In the genomic region with DNA sequence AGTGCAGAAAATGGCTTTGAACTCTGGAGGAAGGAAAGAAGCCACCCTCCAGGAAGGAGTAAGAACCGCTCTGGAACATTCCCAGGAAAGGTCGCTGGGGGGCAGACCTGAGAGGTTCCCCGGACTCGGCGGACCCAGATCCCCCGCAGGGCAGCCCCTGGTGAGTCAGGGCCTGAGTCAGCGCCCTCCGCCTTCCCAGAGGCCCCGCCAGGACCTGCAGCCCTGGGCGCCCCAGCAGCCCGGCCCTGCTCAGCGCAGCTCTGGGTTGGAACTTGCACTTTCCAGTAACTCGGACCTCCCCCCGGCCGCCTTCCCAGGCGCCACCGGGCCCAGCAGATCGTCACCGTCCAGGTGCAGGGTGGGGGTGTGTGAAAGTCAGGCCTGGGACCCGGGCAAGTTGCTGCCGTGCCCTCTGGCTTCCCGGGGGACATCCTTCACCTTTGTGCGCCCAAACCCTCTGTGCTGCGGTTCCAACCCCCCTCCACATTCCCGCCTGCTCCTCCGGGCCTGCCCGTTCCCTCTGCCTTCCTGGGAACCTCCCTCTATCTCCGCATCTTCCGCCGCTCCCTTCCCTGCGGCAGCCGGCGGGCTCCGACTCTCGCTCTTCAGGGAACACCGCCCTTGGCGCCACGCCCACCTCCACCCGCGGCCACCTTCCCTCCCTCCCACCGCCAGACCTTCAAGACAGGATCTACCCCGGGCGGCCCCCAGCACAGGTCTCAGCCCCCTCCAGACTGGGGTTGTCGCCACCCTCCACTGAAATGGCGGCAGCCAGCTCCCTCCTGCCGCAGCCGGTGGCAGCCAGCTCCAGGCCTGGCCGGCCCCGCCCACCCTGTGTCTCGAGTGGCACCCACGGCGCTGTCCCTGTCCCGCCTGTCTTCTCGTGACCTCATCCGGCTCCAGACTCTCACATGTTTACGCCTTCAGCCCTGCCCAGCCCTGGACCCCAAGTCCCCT, we compare ENCODE assay signal across 1 cellular context.
TF ChIP-seq lines count a peak whose summit lies in the region.

No MANE protein-coding gene starts in this region.

TF ChIP-seq in HepG2, 621 proteins besides CTCF, POLR2A, EP300 and RAD21 (continued from another document and continues in another):
- TF ChIP-seq, protein P1, sequence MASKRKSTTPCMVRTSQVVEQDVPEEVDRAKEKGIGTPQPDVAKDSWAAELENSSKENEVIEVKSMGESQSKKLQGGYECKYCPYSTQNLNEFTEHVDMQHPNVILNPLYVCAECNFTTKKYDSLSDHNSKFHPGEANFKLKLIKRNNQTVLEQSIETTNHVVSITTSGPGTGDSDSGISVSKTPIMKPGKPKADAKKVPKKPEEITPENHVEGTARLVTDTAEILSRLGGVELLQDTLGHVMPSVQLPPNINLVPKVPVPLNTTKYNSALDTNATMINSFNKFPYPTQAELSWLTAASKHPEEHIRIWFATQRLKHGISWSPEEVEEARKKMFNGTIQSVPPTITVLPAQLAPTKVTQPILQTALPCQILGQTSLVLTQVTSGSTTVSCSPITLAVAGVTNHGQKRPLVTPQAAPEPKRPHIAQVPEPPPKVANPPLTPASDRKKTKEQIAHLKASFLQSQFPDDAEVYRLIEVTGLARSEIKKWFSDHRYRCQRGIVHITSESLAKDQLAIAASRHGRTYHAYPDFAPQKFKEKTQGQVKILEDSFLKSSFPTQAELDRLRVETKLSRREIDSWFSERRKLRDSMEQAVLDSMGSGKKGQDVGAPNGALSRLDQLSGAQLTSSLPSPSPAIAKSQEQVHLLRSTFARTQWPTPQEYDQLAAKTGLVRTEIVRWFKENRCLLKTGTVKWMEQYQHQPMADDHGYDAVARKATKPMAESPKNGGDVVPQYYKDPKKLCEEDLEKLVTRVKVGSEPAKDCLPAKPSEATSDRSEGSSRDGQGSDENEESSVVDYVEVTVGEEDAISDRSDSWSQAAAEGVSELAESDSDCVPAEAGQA (IDR thresholded peaks at IDR 0.05; ENCODE audit: low read depth) = peak; percentile 49
- TF ChIP-seq, protein P1 (CRISPR knock-in tag; IDR thresholded peaks at IDR 0.05; ENCODE audit: borderline replicate concordance) = no peak
- TF ChIP-seq MEIS2 (CRISPR knock-in tag; IDR thresholded peaks at IDR 0.05) (no peak), ZNF737 (CRISPR knock-in tag; IDR thresholded peaks at IDR 0.05; ENCODE audit: borderline replicate concordance) (no peak), IRF2 (CRISPR knock-in tag; IDR thresholded peaks at IDR 0.05) (peak; percentile 62; the same call in 1 of the 2 replicates), KDM4B (CRISPR knock-in tag; IDR thresholded peaks at IDR 0.05) (no peak), SP4 (CRISPR knock-in tag; IDR thresholded peaks at IDR 0.05) (peak; percentile 73), BORCS8-MEF2B (CRISPR knock-in tag; IDR thresholded peaks at IDR 0.05) (no peak), CENPX (CRISPR knock-in tag; IDR thresholded peaks at IDR 0.05) (no peak), ZNF776 (CRISPR knock-in tag; IDR thresholded peaks at IDR 0.05) (peak; percentile 72; the same call in 1 of the 2 replicates), ZNF160 (CRISPR knock-in tag; IDR thresholded peaks at IDR 0.05) (no peak), ZNF562 (CRISPR knock-in tag; IDR thresholded peaks at IDR 0.05; ENCODE audit: borderline replicate concordance) (no peak), SIN3A (IDR thresholded peaks at IDR 0.05; ENCODE audit: borderline replicate concordance, low read depth, low read length) (no peak)
- TF ChIP-seq, protein P2, sequence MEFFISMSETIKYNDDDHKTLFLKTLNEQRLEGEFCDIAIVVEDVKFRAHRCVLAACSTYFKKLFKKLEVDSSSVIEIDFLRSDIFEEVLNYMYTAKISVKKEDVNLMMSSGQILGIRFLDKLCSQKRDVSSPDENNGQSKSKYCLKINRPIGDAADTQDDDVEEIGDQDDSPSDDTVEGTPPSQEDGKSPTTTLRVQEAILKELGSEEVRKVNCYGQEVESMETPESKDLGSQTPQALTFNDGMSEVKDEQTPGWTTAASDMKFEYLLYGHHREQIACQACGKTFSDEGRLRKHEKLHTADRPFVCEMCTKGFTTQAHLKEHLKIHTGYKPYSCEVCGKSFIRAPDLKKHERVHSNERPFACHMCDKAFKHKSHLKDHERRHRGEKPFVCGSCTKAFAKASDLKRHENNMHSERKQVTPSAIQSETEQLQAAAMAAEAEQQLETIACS (CRISPR knock-in tag; IDR thresholded peaks at IDR 0.05) = no peak; the same call in 1 of the 2 replicates
- TF ChIP-seq, protein P3, sequence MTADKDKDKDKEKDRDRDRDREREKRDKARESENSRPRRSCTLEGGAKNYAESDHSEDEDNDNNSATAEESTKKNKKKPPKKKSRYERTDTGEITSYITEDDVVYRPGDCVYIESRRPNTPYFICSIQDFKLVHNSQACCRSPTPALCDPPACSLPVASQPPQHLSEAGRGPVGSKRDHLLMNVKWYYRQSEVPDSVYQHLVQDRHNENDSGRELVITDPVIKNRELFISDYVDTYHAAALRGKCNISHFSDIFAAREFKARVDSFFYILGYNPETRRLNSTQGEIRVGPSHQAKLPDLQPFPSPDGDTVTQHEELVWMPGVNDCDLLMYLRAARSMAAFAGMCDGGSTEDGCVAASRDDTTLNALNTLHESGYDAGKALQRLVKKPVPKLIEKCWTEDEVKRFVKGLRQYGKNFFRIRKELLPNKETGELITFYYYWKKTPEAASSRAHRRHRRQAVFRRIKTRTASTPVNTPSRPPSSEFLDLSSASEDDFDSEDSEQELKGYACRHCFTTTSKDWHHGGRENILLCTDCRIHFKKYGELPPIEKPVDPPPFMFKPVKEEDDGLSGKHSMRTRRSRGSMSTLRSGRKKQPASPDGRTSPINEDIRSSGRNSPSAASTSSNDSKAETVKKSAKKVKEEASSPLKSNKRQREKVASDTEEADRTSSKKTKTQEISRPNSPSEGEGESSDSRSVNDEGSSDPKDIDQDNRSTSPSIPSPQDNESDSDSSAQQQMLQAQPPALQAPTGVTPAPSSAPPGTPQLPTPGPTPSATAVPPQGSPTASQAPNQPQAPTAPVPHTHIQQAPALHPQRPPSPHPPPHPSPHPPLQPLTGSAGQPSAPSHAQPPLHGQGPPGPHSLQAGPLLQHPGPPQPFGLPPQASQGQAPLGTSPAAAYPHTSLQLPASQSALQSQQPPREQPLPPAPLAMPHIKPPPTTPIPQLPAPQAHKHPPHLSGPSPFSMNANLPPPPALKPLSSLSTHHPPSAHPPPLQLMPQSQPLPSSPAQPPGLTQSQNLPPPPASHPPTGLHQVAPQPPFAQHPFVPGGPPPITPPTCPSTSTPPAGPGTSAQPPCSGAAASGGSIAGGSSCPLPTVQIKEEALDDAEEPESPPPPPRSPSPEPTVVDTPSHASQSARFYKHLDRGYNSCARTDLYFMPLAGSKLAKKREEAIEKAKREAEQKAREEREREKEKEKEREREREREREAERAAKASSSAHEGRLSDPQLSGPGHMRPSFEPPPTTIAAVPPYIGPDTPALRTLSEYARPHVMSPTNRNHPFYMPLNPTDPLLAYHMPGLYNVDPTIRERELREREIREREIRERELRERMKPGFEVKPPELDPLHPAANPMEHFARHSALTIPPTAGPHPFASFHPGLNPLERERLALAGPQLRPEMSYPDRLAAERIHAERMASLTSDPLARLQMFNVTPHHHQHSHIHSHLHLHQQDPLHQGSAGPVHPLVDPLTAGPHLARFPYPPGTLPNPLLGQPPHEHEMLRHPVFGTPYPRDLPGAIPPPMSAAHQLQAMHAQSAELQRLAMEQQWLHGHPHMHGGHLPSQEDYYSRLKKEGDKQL (CRISPR knock-in tag; IDR thresholded peaks at IDR 0.05; ENCODE audit: low read depth) = no peak
- TF ChIP-seq, protein P4, sequence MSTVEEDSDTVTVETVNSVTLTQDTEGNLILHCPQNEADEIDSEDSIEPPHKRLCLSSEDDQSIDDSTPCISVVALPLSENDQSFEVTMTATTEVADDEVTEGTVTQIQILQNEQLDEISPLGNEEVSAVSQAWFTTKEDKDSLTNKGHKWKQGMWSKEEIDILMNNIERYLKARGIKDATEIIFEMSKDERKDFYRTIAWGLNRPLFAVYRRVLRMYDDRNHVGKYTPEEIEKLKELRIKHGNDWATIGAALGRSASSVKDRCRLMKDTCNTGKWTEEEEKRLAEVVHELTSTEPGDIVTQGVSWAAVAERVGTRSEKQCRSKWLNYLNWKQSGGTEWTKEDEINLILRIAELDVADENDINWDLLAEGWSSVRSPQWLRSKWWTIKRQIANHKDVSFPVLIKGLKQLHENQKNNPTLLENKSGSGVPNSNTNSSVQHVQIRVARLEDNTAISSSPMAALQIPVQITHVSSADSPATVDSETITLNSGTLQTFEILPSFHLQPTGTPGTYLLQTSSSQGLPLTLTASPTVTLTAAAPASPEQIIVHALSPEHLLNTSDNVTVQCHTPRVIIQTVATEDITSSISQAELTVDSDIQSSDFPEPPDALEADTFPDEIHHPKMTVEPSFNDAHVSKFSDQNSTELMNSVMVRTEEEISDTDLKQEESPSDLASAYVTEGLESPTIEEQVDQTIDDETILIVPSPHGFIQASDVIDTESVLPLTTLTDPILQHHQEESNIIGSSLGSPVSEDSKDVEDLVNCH (CRISPR knock-in tag; IDR thresholded peaks at IDR 0.05) = no peak
- TF ChIP-seq, protein P5, sequence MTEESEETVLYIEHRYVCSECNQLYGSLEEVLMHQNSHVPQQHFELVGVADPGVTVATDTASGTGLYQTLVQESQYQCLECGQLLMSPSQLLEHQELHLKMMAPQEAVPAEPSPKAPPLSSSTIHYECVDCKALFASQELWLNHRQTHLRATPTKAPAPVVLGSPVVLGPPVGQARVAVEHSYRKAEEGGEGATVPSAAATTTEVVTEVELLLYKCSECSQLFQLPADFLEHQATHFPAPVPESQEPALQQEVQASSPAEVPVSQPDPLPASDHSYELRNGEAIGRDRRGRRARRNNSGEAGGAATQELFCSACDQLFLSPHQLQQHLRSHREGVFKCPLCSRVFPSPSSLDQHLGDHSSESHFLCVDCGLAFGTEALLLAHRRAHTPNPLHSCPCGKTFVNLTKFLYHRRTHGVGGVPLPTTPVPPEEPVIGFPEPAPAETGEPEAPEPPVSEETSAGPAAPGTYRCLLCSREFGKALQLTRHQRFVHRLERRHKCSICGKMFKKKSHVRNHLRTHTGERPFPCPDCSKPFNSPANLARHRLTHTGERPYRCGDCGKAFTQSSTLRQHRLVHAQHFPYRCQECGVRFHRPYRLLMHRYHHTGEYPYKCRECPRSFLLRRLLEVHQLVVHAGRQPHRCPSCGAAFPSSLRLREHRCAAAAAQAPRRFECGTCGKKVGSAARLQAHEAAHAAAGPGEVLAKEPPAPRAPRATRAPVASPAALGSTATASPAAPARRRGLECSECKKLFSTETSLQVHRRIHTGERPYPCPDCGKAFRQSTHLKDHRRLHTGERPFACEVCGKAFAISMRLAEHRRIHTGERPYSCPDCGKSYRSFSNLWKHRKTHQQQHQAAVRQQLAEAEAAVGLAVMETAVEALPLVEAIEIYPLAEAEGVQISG (CRISPR knock-in tag; IDR thresholded peaks at IDR 0.05) = peak; percentile 87
- TF ChIP-seq, protein P6, sequence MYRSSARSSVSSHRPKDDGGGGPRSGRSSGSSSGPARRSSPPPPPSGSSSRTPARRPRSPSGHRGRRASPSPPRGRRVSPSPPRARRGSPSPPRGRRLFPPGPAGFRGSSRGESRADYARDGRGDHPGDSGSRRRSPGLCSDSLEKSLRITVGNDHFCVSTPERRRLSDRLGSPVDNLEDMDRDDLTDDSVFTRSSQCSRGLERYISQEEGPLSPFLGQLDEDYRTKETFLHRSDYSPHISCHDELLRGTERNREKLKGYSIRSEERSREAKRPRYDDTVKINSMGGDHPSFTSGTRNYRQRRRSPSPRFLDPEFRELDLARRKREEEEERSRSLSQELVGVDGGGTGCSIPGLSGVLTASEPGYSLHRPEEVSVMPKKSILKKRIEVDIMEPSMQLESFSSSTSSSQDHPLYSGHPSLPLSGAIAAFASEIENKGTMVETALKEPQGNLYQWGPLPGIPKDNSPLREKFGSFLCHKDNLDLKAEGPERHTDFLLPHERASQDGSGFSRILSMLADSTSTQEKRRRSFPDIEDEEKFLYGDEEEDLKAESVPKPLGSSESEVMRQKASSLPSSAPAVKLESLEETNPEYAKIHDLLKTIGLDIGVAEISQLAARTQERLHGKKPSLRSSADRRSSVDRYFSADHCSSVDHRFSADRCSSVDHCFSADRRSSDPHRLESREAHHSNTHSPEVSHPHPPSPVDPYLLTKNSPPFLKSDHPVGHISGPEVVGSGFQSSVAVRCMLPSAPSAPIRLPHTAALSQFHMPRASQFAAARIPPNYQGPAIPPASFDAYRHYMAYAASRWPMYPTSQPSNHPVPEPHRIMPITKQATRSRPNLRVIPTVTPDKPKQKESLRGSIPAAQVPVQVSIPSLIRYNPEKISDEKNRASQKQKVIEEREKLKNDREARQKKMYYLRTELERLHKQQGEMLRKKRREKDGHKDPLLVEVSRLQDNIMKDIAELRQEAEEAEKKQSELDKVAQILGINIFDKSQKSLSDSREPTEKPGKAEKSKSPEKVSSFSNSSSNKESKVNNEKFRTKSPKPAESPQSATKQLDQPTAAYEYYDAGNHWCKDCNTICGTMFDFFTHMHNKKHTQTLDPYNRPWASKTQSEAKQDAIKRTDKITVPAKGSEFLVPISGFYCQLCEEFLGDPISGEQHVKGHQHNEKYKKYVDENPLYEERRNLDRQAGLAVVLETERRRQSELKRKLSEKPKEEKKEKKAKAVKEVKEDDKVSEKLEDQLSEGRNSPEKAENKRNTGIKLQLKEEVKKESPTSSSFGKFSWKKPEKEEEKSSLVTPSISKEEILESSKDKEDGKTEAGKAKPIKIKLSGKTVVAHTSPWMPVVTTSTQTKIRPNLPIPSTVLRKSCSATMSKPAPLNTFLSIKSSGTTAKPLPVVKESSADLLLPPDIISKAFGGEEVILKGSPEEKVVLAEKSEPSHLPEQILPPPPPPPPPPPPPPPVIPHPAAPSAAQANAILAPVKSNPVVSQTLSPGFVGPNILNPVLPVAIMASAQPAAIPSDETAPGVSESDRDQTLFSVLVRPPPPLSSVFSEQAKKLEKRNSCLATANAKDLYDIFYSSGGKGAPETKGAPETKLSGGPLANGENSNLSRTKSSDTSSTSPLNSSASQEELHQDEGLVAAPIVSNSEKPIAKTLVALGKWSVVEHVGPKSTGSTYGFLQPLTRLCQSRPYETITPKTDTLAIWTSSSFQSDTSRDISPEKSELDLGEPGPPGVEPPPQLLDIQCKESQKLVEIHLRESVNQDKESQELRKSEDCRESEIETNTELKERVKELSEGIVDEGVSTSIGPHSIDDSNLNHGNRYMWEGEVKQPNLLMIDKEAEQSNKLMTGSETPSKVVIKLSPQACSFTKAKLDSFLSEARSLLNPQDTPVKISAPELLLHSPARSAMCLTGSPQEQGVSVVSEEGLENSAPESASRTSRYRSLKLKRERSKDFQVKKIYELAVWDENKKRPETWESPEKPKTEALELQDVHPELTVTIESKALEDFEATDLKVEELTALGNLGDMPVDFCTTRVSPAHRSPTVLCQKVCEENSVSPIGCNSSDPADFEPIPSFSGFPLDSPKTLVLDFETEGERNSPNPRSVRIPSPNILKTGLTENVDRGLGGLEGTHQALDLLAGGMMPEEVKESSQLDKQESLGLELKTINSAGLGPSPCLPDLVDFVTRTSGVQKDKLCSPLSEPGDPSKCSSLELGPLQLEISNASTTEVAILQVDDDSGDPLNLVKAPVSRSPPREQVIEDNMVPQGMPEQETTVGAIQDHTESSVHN (CRISPR knock-in tag; IDR thresholded peaks at IDR 0.05) = no peak
